ENCODE assay signal across 8 cellular contexts in the genomic region with DNA sequence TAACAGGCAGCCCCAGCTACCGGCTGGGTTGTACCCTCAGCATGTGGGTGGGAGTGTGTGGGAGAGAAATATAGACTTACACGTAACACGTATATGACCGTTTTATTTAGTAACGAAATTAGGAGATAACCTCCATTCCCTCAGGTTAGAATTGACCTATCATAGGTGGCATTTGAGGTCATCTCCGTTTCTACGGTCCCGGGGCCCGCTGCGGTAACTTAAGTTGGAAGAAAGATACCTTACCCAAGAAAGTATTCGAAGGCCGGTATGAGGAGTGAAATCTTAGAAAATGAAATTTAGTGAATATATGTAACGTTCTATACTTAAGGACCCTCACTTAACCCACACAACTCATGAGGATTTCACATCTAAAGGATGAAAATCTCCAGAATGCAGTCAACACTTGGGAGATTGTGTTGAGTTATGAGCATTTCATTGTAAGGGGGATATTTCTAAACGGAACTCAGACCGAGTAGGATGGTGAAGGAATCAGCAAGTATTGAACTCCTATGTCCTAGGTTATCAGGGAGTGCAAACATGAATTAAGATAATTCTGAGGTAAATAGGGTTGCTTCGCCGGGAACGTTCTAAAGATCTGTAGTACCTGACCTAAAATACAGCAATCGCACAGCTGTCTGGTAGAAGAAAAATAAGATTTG.
DNase-seq lines count a peak whose midpoint lies in the region; ATAC-seq and TF ChIP-seq lines count a peak whose summit lies in the region.

No MANE protein-coding gene starts in this region.

- in situ Hi-C loops in GM13977 (cut with MboI; ENCODE audit: low pct_unique_long_range_greater_than_20kb, low sequenced_read_pairs, unreplicated experiment), result no loop called here

- ATAC-seq in GM19397 (IDR thresholded peaks at IDR 0.05; ENCODE audit: unreplicated experiment) (peak; percentile 25), HG03571 (IDR thresholded peaks at IDR 0.05; ENCODE audit: unreplicated experiment) (peak; percentile 15)

- no peaks in the 10 kb centered on the region for H3K9me3 ChIP-seq in iPS-18c (ENCODE audit: control insufficient read depth, insufficient read depth, low read length)

- TF ChIP-seq CTCF in GM13977 (IDR thresholded peaks at IDR 0.05; ENCODE audit: extremely low read depth, insufficient read depth, missing control alignments), result no peak

- H3K4me3 ChIP-seq in iPS-18c (ENCODE audit: insufficient read depth, low read depth, low read length), result peak overlapping the region; percentile 88

- DNase-seq in CMK (ENCODE audit: low read depth), result peak; percentile 45
- DNase-seq in activated naive CD4-positive, alpha-beta T cell treated with anti-CD3 and anti-CD28 coated beads, Interleukin-2, amount 50 U/mL, for 16 hours, result peak; percentile 68
- DNase-seq in stimulated activated CD8-positive, alpha-beta memory T cell treated with anti-CD3 and anti-CD28 coated beads, Interleukin-7, amount 100 ng/mL, for 4 hours (ENCODE audit: low read depth in 2 of 2), result peak; percentile 64 to 72
- DNase-seq in GM13977 (ENCODE audit: low spot score), result no peak
- no peak for DNase-seq in SIG-M5 (lab: John Stamatoyannopoulos, UW)

Comparison
In these comparisons a context has a peak if more than half of its experiments do, and no peak if none do; other contexts are left out.
1. DNase-seq: peak in CMK (single experiment), activated naive CD4-positive, alpha-beta T cell treated with anti-CD3 and anti-CD28 coated beads, Interleukin-2, amount 50 U/mL, for 16 hours (single experiment) and stimulated activated CD8-positive, alpha-beta memory T cell treated with anti-CD3 and anti-CD28 coated beads, Interleukin-7, amount 100 ng/mL, for 4 hours (2 of 2); none in GM13977 (single experiment) and SIG-M5 (single experiment).